ENCODE assay signal across 10 cellular contexts in genomic region chr19:4829001-4829712, GRCh38. TPM values are rescaled to one million over a fixed set of nuclear protein-coding genes. Genes with fewer than 3 reads are reported as not detected.
DNase-seq lines count a peak whose midpoint lies in the region; ATAC-seq and TF ChIP-seq lines count a peak whose summit lies in the region.
"Had no signal": no experiment of that assay in that cellular context is flagged by ENCODE, and none has a peak within 500 bp of the region (broad histone marks: within the 10 kb centered on the region; RNA-seq: fewer than 3 reads in every experiment).

No MANE protein-coding gene starts in this region.

- peak overlapping the region; percentile 43 for H3K9ac ChIP-seq in mucosa of stomach (ENCODE audit: low read length)

- peak overlapping the region; percentile 85 for H3K4me3 Mint-ChIP-seq in CD4-positive, alpha-beta T cell
- peak overlapping the region; percentile 74 for H3K4me3 Mint-ChIP-seq in activated naive CD8-positive, alpha-beta T cell
- H3K4me3 Mint-ChIP-seq: nephron progenitor cell had no signal

- no peak for DNase-seq in CD4-positive, alpha-beta T cell
- no peak for DNase-seq in suprapubic skin (ENCODE audit: low spot score in 2 of 2)
- DNase-seq in A673 (ENCODE audit: low spot score): no peak
- no peak for DNase-seq in NCI-H748 treated with DMSO at 0.1 percent for 48 hours (lab: John Stamatoyannopoulos, UW)
- no peak for DNase-seq in cerebellar cortex (ENCODE audit: low spot score)
- DNase-seq: NCI-H2081, nephron progenitor cell had no signal

- H3K4me3 ChIP-seq in HEK293 (ENCODE audit: low read depth, low read length) (no peak overlapping the region), mucosa of stomach (ENCODE audit: low read length) (no peak overlapping the region), suprapubic skin (no peak overlapping the region), A673 (ENCODE audit: low read depth, low read length, poor library complexity, severe bottlenecking) (no peak overlapping the region)

- H3K27ac Mint-ChIP-seq in CD4-positive, alpha-beta T cell: peak overlapping the region; percentile 90
- H3K27ac Mint-ChIP-seq in activated naive CD8-positive, alpha-beta T cell: peak overlapping the region; percentile 73
- H3K27ac Mint-ChIP-seq: nephron progenitor cell had no signal

- no peak for TF ChIP-seq POLR2A in suprapubic skin (IDR thresholded peaks at IDR 0.05)

- no peaks in the 10 kb centered on the region for H3K27me3 Mint-ChIP-seq in CD4-positive, alpha-beta T cell
- no peaks in the 10 kb centered on the region for H3K27me3 Mint-ChIP-seq in activated naive CD8-positive, alpha-beta T cell

- peaks cover 19% of the 10 kb centered on the region for H3K36me3 Mint-ChIP-seq in CD4-positive, alpha-beta T cell (ENCODE audit: low read depth)
- H3K36me3 Mint-ChIP-seq in activated naive CD8-positive, alpha-beta T cell: no peaks in the 10 kb centered on the region

- no peaks in the 10 kb centered on the region for H3K9me3 Mint-ChIP-seq in CD4-positive, alpha-beta T cell
- no peaks in the 10 kb centered on the region for H3K9me3 Mint-ChIP-seq in activated naive CD8-positive, alpha-beta T cell (ENCODE audit: low read depth)

- BruUV-seq in A673 (replicated peaks; lab: Mats Ljungman, UMichigan): no TSS peak

- peaks cover 32% of the 10 kb centered on the region for H3K4me1 Mint-ChIP-seq in CD4-positive, alpha-beta T cell (ENCODE audit: low read depth)
- peaks cover 24% of the 10 kb centered on the region for H3K4me1 Mint-ChIP-seq in activated naive CD8-positive, alpha-beta T cell (ENCODE audit: low read depth)

- TF ChIP-seq CTCF in CD4-positive, alpha-beta T cell (IDR thresholded peaks at IDR 0.05): no peak
- TF ChIP-seq CTCF in HEK293 (tag by site-specific recombination; IDR thresholded peaks at IDR 0.05) (no peak), suprapubic skin (IDR thresholded peaks at IDR 0.05) (no peak), A673 (conservative IDR thresholded peaks at IDR 0.05; ENCODE audit: low read depth, low read length) (no peak)

- POLR2A ChIA-PET in CD4-positive, alpha-beta T cell (lab: Charles Lee): no interaction called here
- POLR2A ChIA-PET in HEK293 (lab: Yijun Ruan, JAX): interaction anchor here (0.7 kb wide), 1 partner anchor 7 kb away, joined by 3 read pairs; no protein-coding TSS in a partner anchor
- POLR2A ChIA-PET in A673 (lab: Charles Lee; ENCODE audit: low non-redundant PET): no interaction called here

- H3K9me3 ChIP-seq in CD4-positive, alpha-beta T cell (ENCODE audit: control insufficient read depth, low read length): no peaks in the 10 kb centered on the region
- H3K9me3 ChIP-seq in HEK293 (ENCODE audit: control insufficient read depth, insufficient read depth, low read depth, low read length) (no peaks in the 10 kb centered on the region), mucosa of stomach (ENCODE audit: control insufficient read depth, low read length) (no peaks in the 10 kb centered on the region), suprapubic skin (no peaks in the 10 kb centered on the region), A673 (ENCODE audit: low read depth, low read length, poor library complexity, severe bottlenecking) (no peaks in the 10 kb centered on the region)

- peak overlapping the region; percentile 50 for H3K27ac ChIP-seq in CD4-positive, alpha-beta T cell (ENCODE audit: low read depth, low read length)
- H3K27ac ChIP-seq in HEK293 (ENCODE audit: extremely low read depth, low read depth, low read length): no peak overlapping the region
- no peak overlapping the region for H3K27ac ChIP-seq in suprapubic skin
- H3K27ac ChIP-seq in A673 (ENCODE audit: low read depth, low read length, poor library complexity, severe bottlenecking): no peak overlapping the region

- TF ChIP-seq EP300 in suprapubic skin (IDR thresholded peaks at IDR 0.05): no peak

- ATAC-seq in CD4-positive, alpha-beta T cell (ENCODE audit: poor library complexity): no peak

- H3K27me3 ChIP-seq in CD4-positive, alpha-beta T cell (ENCODE audit: control insufficient read depth, insufficient read depth, low read length): no peaks in the 10 kb centered on the region
- H3K27me3 ChIP-seq in mucosa of stomach (ENCODE audit: control insufficient read depth, insufficient read depth, low read length) (no peaks in the 10 kb centered on the region), suprapubic skin (no peaks in the 10 kb centered on the region), A673 (replicated peaks; ENCODE audit: insufficient read depth, low read depth, low read length, poor library complexity) (no peaks in the 10 kb centered on the region)

- intact Hi-C loops in CD4-positive, alpha-beta T cell (cut with DNase I, micrococcal nuclease): no loop called here
- intact Hi-C loops in A673 (cut with micrococcal nuclease; ENCODE audit: unreplicated experiment): no loop called here

- no peaks in the 10 kb centered on the region for H3K36me3 ChIP-seq in HEK293 (ENCODE audit: control insufficient read depth in 2 of 2, insufficient read depth in 1 of 2, low read length in 2 of 2)
- H3K36me3 ChIP-seq in mucosa of stomach (ENCODE audit: control insufficient read depth, insufficient read depth, low read length): no peaks in the 10 kb centered on the region
- peaks cover 6% of the 10 kb centered on the region for H3K36me3 ChIP-seq in suprapubic skin
- no peaks in the 10 kb centered on the region for H3K36me3 ChIP-seq in A673 (ENCODE audit: insufficient read depth, low read length, poor library complexity, severe bottlenecking)

- H3K4me1 ChIP-seq in HEK293 (ENCODE audit: control insufficient read depth, insufficient read depth, low read length) (no peaks in the 10 kb centered on the region), mucosa of stomach (ENCODE audit: control insufficient read depth, insufficient read depth, low read length) (peaks cover 20% of the 10 kb centered on the region), suprapubic skin (peaks cover 28% of the 10 kb centered on the region), A673 (ENCODE audit: insufficient read depth, low read length, poor library complexity, severe bottlenecking) (no peaks in the 10 kb centered on the region)

- CTCF ChIA-PET in CD4-positive, alpha-beta T cell (lab: Charles Lee): interaction anchor here (1.2 to 2.3 kb wide), 2 partner anchors 20 to 22 kb away, joined by 4 to 11 read pairs; no protein-coding TSS in a partner anchor
- CTCF ChIA-PET in HEK293 (lab: Yijun Ruan, JAX): interaction anchor here (1.0 to 1.2 kb wide), 2 partner anchors 19 to 38 kb away, joined by 3 to 4 read pairs; no protein-coding TSS in a partner anchor
- CTCF ChIA-PET in A673 (lab: Charles Lee): no interaction called here

- 42% methylated on average over 16 of the region's 16 CpGs for WGBS in suprapubic skin

TF ChIP-seq in HEK293, 187 proteins besides CTCF, POLR2A, EP300 and RAD21:
- TF ChIP-seq ZXDB (tag by site-specific recombination; IDR thresholded peaks at IDR 0.05) (no peak), EGR2 (tag by site-specific recombination; IDR thresholded peaks at IDR 0.05; ENCODE audit: low read depth) (peak; percentile 81), ZNF48 (tag by site-specific recombination; IDR thresholded peaks at IDR 0.05) (no peak), ZFHX2 (tag by site-specific recombination; conservative IDR thresholded peaks at IDR 0.05) (peak; percentile 84), ZNF558 (tag by site-specific recombination; IDR thresholded peaks at IDR 0.05) (no peak), ZNF621 (tag by site-specific recombination; IDR thresholded peaks at IDR 0.05) (no peak)

RNA-seq across cellular contexts. Expression of gene TICAM1, which starts 2.4 kb away (rescaled TPM):
- total RNA-seq in CD4-positive, alpha-beta T cell: 10 to 100 TPM; 14.7 to 15.0 TPM
- total RNA-seq in suprapubic skin: 10 to 100 TPM; 16.5 to 28.3 (median 20.3) TPM
- total RNA-seq in A673 (2021): 5.6 and 7.0 TPM in 2 replicates

RNA-seq across cellular contexts. Expression of gene FEM1A, which starts 37.6 kb away (rescaled TPM):
- total RNA-seq in CD4-positive, alpha-beta T cell: 10 to 100 TPM; 11.8 to 12.1 TPM
- total RNA-seq in suprapubic skin (10 to 100 TPM; 29.6 to 51.8 (median 41.1) TPM), A673 (2021) (17.4 and 18.9 TPM in 2 replicates)

RNA-seq across cellular contexts. Expression of gene PLIN3, which starts 38.3 kb away (rescaled TPM):
- 10 to 100 TPM; 18.2 to 19.1 TPM for total RNA-seq in CD4-positive, alpha-beta T cell
- 10 to 100 TPM; 52.4 to 74.9 (median 65.5) TPM for total RNA-seq in suprapubic skin
- 30.6 and 39.9 TPM in 2 replicates for total RNA-seq in A673 (2021)
